In the genomic region with DNA sequence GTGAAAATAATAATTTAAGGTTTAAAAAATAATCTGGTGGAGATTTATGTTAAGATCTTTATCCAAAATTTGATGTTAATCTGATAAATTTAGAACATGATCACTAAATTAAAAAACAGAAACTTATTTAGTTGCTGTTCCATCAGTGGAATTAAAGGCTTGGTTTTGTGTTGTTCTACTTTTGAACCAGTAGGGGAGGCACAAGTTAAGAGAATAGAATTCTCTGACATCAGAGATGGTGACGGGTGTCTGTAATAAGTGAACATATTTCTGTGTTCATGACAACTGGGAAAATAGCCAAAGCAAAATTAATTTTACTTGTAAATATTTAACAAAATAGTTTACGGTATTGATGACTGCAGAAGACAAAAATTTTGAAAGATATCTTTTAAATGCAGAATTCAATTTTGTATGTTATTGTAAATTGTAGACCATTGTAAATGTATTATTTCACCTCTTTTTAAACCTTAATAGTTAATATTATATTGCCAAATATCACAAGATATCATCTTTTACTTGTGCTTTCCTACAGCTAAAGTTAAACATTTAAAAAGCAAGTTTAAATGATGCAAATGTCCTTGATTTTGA, we compare ENCODE assay signal across 8 cellular contexts.
DNase-seq lines count a peak whose midpoint lies in the region; ATAC-seq and TF ChIP-seq lines count a peak whose summit lies in the region.

No MANE protein-coding gene starts in this region.

- intact Hi-C loops in Right ventricle myocardium superior (cut with DNase I), result no loop called here
- intact Hi-C loops in cardiac septum (cut with DNase I), result no loop called here
- intact Hi-C loops in mucosa of descending colon (cut with DNase I, micrococcal nuclease), result no loop called here

- ATAC-seq in Right ventricle myocardium superior (ENCODE audit: poor library complexity) (peak; percentile 65), HG03103 (IDR thresholded peaks at IDR 0.05; ENCODE audit: low read depth, unreplicated experiment) (peak; percentile 67), mucosa of descending colon (no peak)

- peak; percentile 25 for TF ChIP-seq CTCF in mucosa of descending colon (IDR thresholded peaks at IDR 0.05)

- no peaks in the 10 kb centered on the region for H3K4me1 ChIP-seq in mucosa of descending colon (ENCODE audit: low read depth)

- no peak overlapping the region for H3K4me3 ChIP-seq in mucosa of descending colon

- no peaks in the 10 kb centered on the region for H3K36me3 ChIP-seq in mucosa of descending colon (ENCODE audit: low read depth)

- H3K9me3 ChIP-seq in mucosa of descending colon, result no peaks in the 10 kb centered on the region

- DNase-seq in Right ventricle myocardium superior (no peak), cardiac septum (ENCODE audit: low spot score) (no peak), NCI-H774 (lab: John Stamatoyannopoulos, UW) (peak; percentile 43), dermis microvascular lymphatic vessel endothelial cell (ENCODE audit: low read depth in 2 of 2) (peak; percentile 73 to 75), mucosa of descending colon (no peak), occipital lobe (lab: John Stamatoyannopoulos, UW) (no peak)
- DNase-seq in NK-92 treated with Interleukin-12 subunit alpha and Interleukin-12 subunit beta, amount 100 ng/mL, for 24 hours (lab: John Stamatoyannopoulos, UW), result no peak

Comparison
In these comparisons a context has a peak if more than half of its experiments do, and no peak if none do; other contexts are left out.
1. DNase-seq: peak in NCI-H774 (single experiment) and dermis microvascular lymphatic vessel endothelial cell (2 of 2); none in Right ventricle myocardium superior (single experiment), cardiac septum (single experiment), mucosa of descending colon (0 of 3), NK-92 treated with Interleukin-12 subunit alpha and Interleukin-12 subunit beta, amount 100 ng/mL, for 24 hours (single experiment) and occipital lobe (single experiment).